1 cellular context compared by ENCODE assay signal in the genomic region with DNA sequence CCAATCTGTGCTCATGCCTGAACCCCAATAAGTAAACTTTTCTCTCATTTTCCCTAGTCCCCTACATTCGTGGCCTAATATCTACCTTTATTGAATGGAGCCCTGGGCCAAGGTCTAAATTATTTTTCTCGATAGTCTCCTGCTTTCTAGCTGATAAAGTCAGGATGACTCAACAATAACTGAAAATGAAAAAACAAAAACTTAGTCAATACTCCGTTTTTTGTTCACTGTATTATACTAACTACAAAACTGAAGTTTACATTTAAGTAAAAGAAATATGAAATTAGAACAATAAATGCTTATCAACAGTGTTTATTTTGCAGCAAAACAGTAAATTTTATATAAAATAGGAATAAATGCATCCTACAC.
TF ChIP-seq lines count a peak whose summit lies in the region.

No MANE protein-coding gene starts in this region.

TF ChIP-seq in GM12878, 131 proteins besides CTCF, POLR2A, EP300 and RAD21 (continued from another document):
- TF ChIP-seq ZNF592 (IDR thresholded peaks at IDR 0.05), result no peak
- TF ChIP-seq IKZF1 (conservative IDR thresholded peaks at IDR 0.05), result no peak
- no peak for TF ChIP-seq ETV6 (conservative IDR thresholded peaks at IDR 0.05 in 1 of 2, IDR thresholded peaks at IDR 0.05 in 1 of 2; ENCODE audit: borderline replicate concordance in 1 of 2, low read depth in 1 of 2)
- TF ChIP-seq CEBPB (IDR thresholded peaks at IDR 0.05; ENCODE audit: borderline replicate concordance in 1 of 2, low read depth in 2 of 2, low read length in 2 of 2), result no peak
- no peak for TF ChIP-seq RFX5 (IDR thresholded peaks at IDR 0.05; ENCODE audit: low read depth, low read length)
- TF ChIP-seq SMC3 (IDR thresholded peaks at IDR 0.05; ENCODE audit: borderline replicate concordance, low read length), result no peak
- TF ChIP-seq SUZ12 (IDR thresholded peaks at IDR 0.05; ENCODE audit: unreplicated experiment), result no peak
